Comparison of ENCODE assay signal across 8 cellular contexts in genomic region chr1:27455166-27455811, GRCh38. TPM values are rescaled to one million over a fixed set of nuclear protein-coding genes. Genes with fewer than 3 reads are reported as not detected.
A peak's percentile ranks its signal among the peaks of the same experiment; 100 is the strongest.
DNase-seq lines count a peak whose midpoint lies in the region; ATAC-seq and TF ChIP-seq lines count a peak whose summit lies in the region.

No MANE protein-coding gene starts in this region.

- peak; percentile 59 to 81 for ATAC-seq in activated T-cell treated with anti-CD3 and anti-CD28 coated beads, Interleukin-2, amount 50 U/mL, for 72 hours (replicated peaks in 1 of 2)
- ATAC-seq in left ventricle myocardium superior (peak; percentile 47), HG03521 (IDR thresholded peaks at IDR 0.05; ENCODE audit: unreplicated experiment) (no peak), HG03469 (IDR thresholded peaks at IDR 0.05; ENCODE audit: unreplicated experiment) (no peak), HG03439 (IDR thresholded peaks at IDR 0.05; ENCODE audit: unreplicated experiment) (no peak)

- H3K27ac ChIP-seq in spleen, result peak overlapping the region in 7 of 8 donors; percentile 6 to 57 (median 23)

- H3K4me1 Mint-ChIP-seq in activated T-cell treated with anti-CD3 and anti-CD28 coated beads, Interleukin-2, amount 50 U/mL, for 72 hours (ENCODE audit: low read depth), result peaks cover 46% of the 10 kb centered on the region

- peak overlapping the region; percentile 86 for H3K27ac Mint-ChIP-seq in activated T-cell treated with anti-CD3 and anti-CD28 coated beads, Interleukin-2, amount 50 U/mL, for 72 hours

- WGBS in spleen, 5 donors, result 44 to 59% (median 45%) methylated on average over 5 of the region's 5 CpGs

- H3K27me3 ChIP-seq in spleen (replicated peaks in 1 of 7), result no peaks in the 10 kb centered on the region

- H3K36me3 Mint-ChIP-seq in activated T-cell treated with anti-CD3 and anti-CD28 coated beads, Interleukin-2, amount 50 U/mL, for 72 hours (ENCODE audit: insufficient read depth in 2 of 2), result no peaks in the 10 kb centered on the region

- in situ Hi-C loops in GM13977 (cut with MboI; ENCODE audit: low pct_unique_long_range_greater_than_20kb, low sequenced_read_pairs, unreplicated experiment), result no loop called here

- no peak for TF ChIP-seq POLR2A in spleen (IDR thresholded peaks at IDR 0.05)

- peak overlapping the region; percentile 35 to 48 for H3K4me3 Mint-ChIP-seq in activated T-cell treated with anti-CD3 and anti-CD28 coated beads, Interleukin-2, amount 50 U/mL, for 72 hours

- no peaks in the 10 kb centered on the region for H3K9me3 Mint-ChIP-seq in activated T-cell treated with anti-CD3 and anti-CD28 coated beads, Interleukin-2, amount 50 U/mL, for 72 hours

- no peak overlapping the region for H3K4me3 ChIP-seq in Jurkat, Clone E6-1 (ENCODE audit: low read length)
- H3K4me3 ChIP-seq in spleen, result no peak overlapping the region

- H3K9me3 ChIP-seq in spleen, result no peaks in the 10 kb centered on the region

- H3K27me3 Mint-ChIP-seq in activated T-cell treated with anti-CD3 and anti-CD28 coated beads, Interleukin-2, amount 50 U/mL, for 72 hours (ENCODE audit: low read depth), result no peaks in the 10 kb centered on the region

- peaks cover 18 to 100% (median 70%) of the 10 kb centered on the region in 6 donors for H3K4me1 ChIP-seq in spleen

- no peak for TF ChIP-seq CTCF in spleen (IDR thresholded peaks at IDR 0.05 in 8 of 11, conservative IDR thresholded peaks at IDR 0.05 in 3 of 11)
- TF ChIP-seq CTCF in GM13977 (IDR thresholded peaks at IDR 0.05; ENCODE audit: extremely low read depth, insufficient read depth, missing control alignments), result no peak

- intact Hi-C loops in left ventricle myocardium superior (cut with micrococcal nuclease), result no loop called here
- intact Hi-C loops in spleen (cut with DNase I; ENCODE audit: low total_unique reads), result no loop called here

- DNase-seq in Jurkat, Clone E6-1 (ENCODE audit: low read depth, low spot score), result peak; percentile 44
- peak in 1 of 2 donors; percentile 23 for DNase-seq in activated T-cell treated with anti-CD3 and anti-CD28 coated beads, Interleukin-2, amount 50 U/mL, for 72 hours
- DNase-seq in left ventricle myocardium superior (no peak), spleen (no peak), GM13977 (ENCODE audit: low spot score) (no peak)

- H3K36me3 ChIP-seq in spleen, result peaks cover 0 to 7% (median 0%) of the 10 kb centered on the region in 6 donors

RNA-seq across cellular contexts. Expression of gene WASF2, which starts 34.7 kb away (rescaled TPM):
- polyA plus RNA-seq in Jurkat, Clone E6-1 (2012; ENCODE audit: insufficient read depth, insufficient read length), result 41.8 TPM
- 100 to 1,000 TPM; 146 to 197 TPM for total RNA-seq in activated T-cell treated with anti-CD3 and anti-CD28 coated beads, Interleukin-2, amount 50 U/mL, for 72 hours
- total RNA-seq in left ventricle myocardium superior, result 59.1 TPM
- total RNA-seq in spleen, result 100 to 1,000 TPM in 4 of 7 donors, 10 to 100 TPM in 3; 92.1 to 196 (median 129) TPM
- polyA plus RNA-seq in spleen, result 10 to 100 TPM; 17.2 to 36.8 (median 23.5) TPM

Comparison
In these comparisons a context has a peak if more than half of its experiments do, and no peak if none do; other contexts are left out.
1. ATAC-seq: peak in activated T-cell treated with anti-CD3 and anti-CD28 coated beads, Interleukin-2, amount 50 U/mL, for 72 hours (2 of 2) and left ventricle myocardium superior (single experiment); none in HG03521 (single experiment), HG03469 (single experiment) and HG03439 (single experiment).